ENCODE assay signal across 8 cellular contexts in the genomic region with DNA sequence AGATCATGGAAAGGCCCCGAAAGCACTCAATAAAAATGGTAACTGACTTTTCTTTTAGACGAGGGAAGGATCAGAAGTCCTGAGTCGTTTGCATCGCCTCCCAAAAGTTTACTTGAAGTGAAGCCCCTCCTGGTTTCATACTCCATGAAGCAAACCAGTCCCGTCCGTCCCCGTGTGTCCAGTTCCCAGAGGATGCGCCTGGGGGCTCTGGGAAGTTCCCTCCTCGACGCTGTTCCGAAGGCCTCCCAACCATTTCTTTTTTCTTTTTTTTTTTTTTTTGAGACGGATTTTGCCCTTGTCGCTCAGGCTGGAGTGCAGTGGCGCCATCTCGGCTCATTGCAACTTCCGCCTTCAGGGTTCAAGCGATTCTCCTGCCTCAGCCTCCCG. TPM values are rescaled to one million over a fixed set of nuclear protein-coding genes. Genes with fewer than 3 reads are reported as not detected.
DNase-seq lines count a peak whose midpoint lies in the region; TF ChIP-seq lines count a peak whose summit lies in the region.

No MANE protein-coding gene starts in this region.

- peak overlapping the region; percentile 63 to 66 for H3K4me3 ChIP-seq in uterus

- no peaks in the 10 kb centered on the region for H3K9me3 Mint-ChIP-seq in activated naive CD4-positive, alpha-beta T cell treated with anti-CD3 and anti-CD28 coated beads, Interleukin-2, amount 50 U/mL, for 24 hours
- H3K9me3 Mint-ChIP-seq in chondrocyte (ENCODE audit: low read depth) (no peaks in the 10 kb centered on the region), mesothelial cell of epicardium (no peaks in the 10 kb centered on the region)

- TF ChIP-seq CTCF in chondrocyte (IDR thresholded peaks at IDR 0.05) (no peak), mesothelial cell of epicardium (IDR thresholded peaks at IDR 0.05; ENCODE audit: unreplicated experiment) (no peak), uterus (IDR thresholded peaks at IDR 0.05) (no peak)

- peaks cover 4% of the 10 kb centered on the region for H3K36me3 Mint-ChIP-seq in activated naive CD4-positive, alpha-beta T cell treated with anti-CD3 and anti-CD28 coated beads, Interleukin-2, amount 50 U/mL, for 24 hours
- peaks cover 9% of the 10 kb centered on the region for H3K36me3 Mint-ChIP-seq in chondrocyte (ENCODE audit: low read depth)
- peaks cover 8% of the 10 kb centered on the region for H3K36me3 Mint-ChIP-seq in mesothelial cell of epicardium

- no peaks in the 10 kb centered on the region for H3K9me3 ChIP-seq in uterus

- H3K36me3 ChIP-seq in uterus, result no peaks in the 10 kb centered on the region

- no peak for DNase-seq in activated naive CD4-positive, alpha-beta T cell (lab: John Stamatoyannopoulos, UW)
- DNase-seq in chondrocyte (ENCODE audit: low spot score), result no peak
- DNase-seq in mesothelial cell of epicardium (ENCODE audit: low spot score in 2 of 2, unreplicated experiment in 2 of 2), result no peak
- DNase-seq in uterus, result no peak
- DNase-seq in OCI-M2 (lab: John Stamatoyannopoulos, UW; ENCODE audit: unreplicated experiment), result no peak
- DNase-seq in midbrain (lab: John Stamatoyannopoulos, UW), result no peak
- no peak for DNase-seq in NAMALWA (ENCODE audit: low spot score)

- no peaks in the 10 kb centered on the region for H3K27me3 Mint-ChIP-seq in activated naive CD4-positive, alpha-beta T cell treated with anti-CD3 and anti-CD28 coated beads, Interleukin-2, amount 50 U/mL, for 24 hours
- H3K27me3 Mint-ChIP-seq in chondrocyte (ENCODE audit: low read depth) (no peaks in the 10 kb centered on the region), mesothelial cell of epicardium (ENCODE audit: low read depth) (no peaks in the 10 kb centered on the region)

- no peaks in the 10 kb centered on the region for H3K27me3 ChIP-seq in uterus

- peaks cover 0 to 3% of the 10 kb centered on the region in 2 donors for H3K4me1 ChIP-seq in uterus

- H3K27ac ChIP-seq in uterus, result peak overlapping the region; percentile 96 to 97

- H3K4me1 Mint-ChIP-seq in activated naive CD4-positive, alpha-beta T cell treated with anti-CD3 and anti-CD28 coated beads, Interleukin-2, amount 50 U/mL, for 24 hours, result peaks cover 17% of the 10 kb centered on the region
- H3K4me1 Mint-ChIP-seq in chondrocyte (ENCODE audit: low read depth) (peaks cover 25% of the 10 kb centered on the region), mesothelial cell of epicardium (peaks cover 30% of the 10 kb centered on the region)

- intact Hi-C loops in uterus (cut with DNase I; ENCODE audit: low total_unique reads), result no loop called here

- peak overlapping the region; percentile 85 for H3K27ac Mint-ChIP-seq in activated naive CD4-positive, alpha-beta T cell treated with anti-CD3 and anti-CD28 coated beads, Interleukin-2, amount 50 U/mL, for 24 hours
- peak overlapping the region; percentile 95 for H3K27ac Mint-ChIP-seq in chondrocyte (ENCODE audit: unreplicated experiment)
- peak overlapping the region; percentile 95 for H3K27ac Mint-ChIP-seq in mesothelial cell of epicardium

- peak overlapping the region; percentile 91 for H3K4me3 Mint-ChIP-seq in activated naive CD4-positive, alpha-beta T cell treated with anti-CD3 and anti-CD28 coated beads, Interleukin-2, amount 50 U/mL, for 24 hours
- H3K4me3 Mint-ChIP-seq in chondrocyte (ENCODE audit: unreplicated experiment) (peak overlapping the region; percentile 87), mesothelial cell of epicardium (peak overlapping the region; percentile 93)

- TF ChIP-seq POLR2A in uterus (IDR thresholded peaks at IDR 0.05), result no peak

RNA-seq across cellular contexts. Expression of a gene that starts 0.7 kb away (rescaled TPM):
- total RNA-seq in chondrocyte (4.5 to 7.3 TPM (median 6.2 TPM) in 3 replicates), mesothelial cell of epicardium (7.0 to 8.9 TPM (median 7.3 TPM) in 3 replicates), uterus (10 to 100 TPM in 2 of 4 donors, 1 to 10 TPM in 2; 2.4 to 22.4 (median 12.0) TPM)

RNA-seq across cellular contexts. Expression of a gene that starts 13.3 kb away (rescaled TPM):
- total RNA-seq in chondrocyte (51.3 to 68.5 TPM (median 53.2 TPM) in 3 replicates), mesothelial cell of epicardium (48.0 to 55.5 TPM (median 53.6 TPM) in 3 replicates), uterus (10 to 100 TPM; 25.0 to 43.5 (median 36.3) TPM)

RNA-seq across cellular contexts. Expression of a gene that starts 31.8 kb away (rescaled TPM):
- total RNA-seq in chondrocyte (not detected in 3 replicates), mesothelial cell of epicardium (2.5 to 4.0 TPM (median 2.8 TPM) in 3 replicates), uterus (1 to 10 TPM; 4.9 to 9.7 (median 6.6) TPM)

RNA-seq across cellular contexts. Expression of a gene that starts 53.2 kb away (rescaled TPM):
- total RNA-seq in chondrocyte (45.0 to 47.3 TPM (median 45.7 TPM) in 3 replicates), mesothelial cell of epicardium (24.7 to 26.1 TPM (median 26.0 TPM) in 3 replicates), uterus (10 to 100 TPM in 2 of 4 donors, 1 to 10 TPM in 2; 3.7 to 48.1 (median 15.1) TPM)
